26 cellular contexts compared by ENCODE assay signal in genomic region chr6:168284187-168284586, GRCh38. TPM values are rescaled to one million over a fixed set of nuclear protein-coding genes. Genes with fewer than 3 reads are reported as not detected.
"Had no signal": no experiment of that assay in that cellular context is flagged by ENCODE, and none has a peak within 500 bp of the region (broad histone marks: within the 10 kb centered on the region; RNA-seq: fewer than 3 reads in every experiment).

No MANE protein-coding gene starts in this region.

- H3K4me3 Mint-ChIP-seq: activated CD4-positive, alpha-beta T cell treated with anti-CD3 and anti-CD28 coated beads, Interleukin-2, amount 10 ng/mL, durations not matched to agents 7 days and 5 days; activated CD8-positive, alpha-beta memory T cell treated with anti-CD3 and anti-CD28 coated beads, Interleukin-2, amount 10 ng/mL, durations not matched to agents 7 days and 5 days; activated CD8-positive, alpha-beta T cell treated with anti-CD3 and anti-CD28 coated beads for 36 hours; brain; dendritic cell treated with granulocyte-macrophage colony-stimulating factor and Interleukin-4, amounts not matched to agents 40 ng/mL and 50 ng/mL, for 4 days; stimulated activated naive CD8-positive, alpha-beta T cell treated with anti-CD3 and anti-CD28 coated beads, Interleukin-15, Interleukin-2, amounts not matched to agents 100 ng/mL and 50 ng/mL, for 24 hours had no signal

- H3K9me3 ChIP-seq: mucosa of descending colon, thyroid gland had no signal

- H3K4me3 ChIP-seq: hepatocyte, mucosa of descending colon, thyroid gland had no signal

- H3K4me2 ChIP-seq: hepatocyte had no signal

- H2AFZ ChIP-seq: hepatocyte had no signal

- H3K27me3 Mint-ChIP-seq: activated CD4-positive, alpha-beta T cell treated with anti-CD3 and anti-CD28 coated beads, Interleukin-2, amount 10 ng/mL, durations not matched to agents 7 days and 5 days; dendritic cell treated with granulocyte-macrophage colony-stimulating factor and Interleukin-4, amounts not matched to agents 40 ng/mL and 50 ng/mL, for 4 days had no signal

- DNase-seq: activated CD4-positive, alpha-beta T cell treated with anti-CD3 and anti-CD28 coated beads, Interleukin-2, amount 10 ng/mL, durations not matched to agents 7 days and 5 days; activated CD8-positive, alpha-beta memory T cell treated with anti-CD3 and anti-CD28 coated beads, Interleukin-2, amount 10 ng/mL, durations not matched to agents 7 days and 5 days; activated CD8-positive, alpha-beta T cell treated with anti-CD3 and anti-CD28 coated beads for 36 hours; activated effector memory CD4-positive, alpha-beta T cell treated with anti-CD3 and anti-CD28 coated beads, Interleukin-2, amount 50 U/mL, for 16 hours; activated naive CD4-positive, alpha-beta T cell treated with anti-CD3 and anti-CD28 coated beads, Interleukin-2, amount 50 U/mL, for 16 hours; activated T-cell treated with anti-CD3 and anti-CD28 coated beads for 4 hours; aorta; caudate nucleus; effector CD8-positive, alpha-beta T cell; erythroblast; glutamatergic neuron; left colon; mesenchymal stem cell; mucosa of descending colon; occipital lobe; retina; stimulated activated CD4-positive, alpha-beta T cell treated with anti-CD3 and anti-CD28 coated beads, Interleukin-12 subunit alpha, Interleukin-12 subunit beta, amount 100 ng/mL, for 4 hours; stimulated activated CD4-positive, alpha-beta T cell treated with anti-CD3 and anti-CD28 coated beads, Interleukin-4, amount 100 ng/mL, for 4 hours; substantia nigra; thyroid gland had no signal

- H3K27ac Mint-ChIP-seq: activated CD4-positive, alpha-beta T cell treated with anti-CD3 and anti-CD28 coated beads, Interleukin-2, amount 10 ng/mL, durations not matched to agents 7 days and 5 days; activated CD8-positive, alpha-beta memory T cell treated with anti-CD3 and anti-CD28 coated beads, Interleukin-2, amount 10 ng/mL, durations not matched to agents 7 days and 5 days; activated CD8-positive, alpha-beta T cell treated with anti-CD3 and anti-CD28 coated beads for 36 hours; dendritic cell treated with granulocyte-macrophage colony-stimulating factor and Interleukin-4, amounts not matched to agents 40 ng/mL and 50 ng/mL, for 4 days; stimulated activated naive CD8-positive, alpha-beta T cell treated with anti-CD3 and anti-CD28 coated beads, Interleukin-15, Interleukin-2, amounts not matched to agents 100 ng/mL and 50 ng/mL, for 24 hours had no signal

- H3K9me3 Mint-ChIP-seq: activated CD4-positive, alpha-beta T cell treated with anti-CD3 and anti-CD28 coated beads, Interleukin-2, amount 10 ng/mL, durations not matched to agents 7 days and 5 days; dendritic cell treated with granulocyte-macrophage colony-stimulating factor and Interleukin-4, amounts not matched to agents 40 ng/mL and 50 ng/mL, for 4 days had no signal

- FAIRE-seq: frontal cortex, urothelium cell line had no signal

- ATAC-seq: activated CD8-positive, alpha-beta memory T cell treated with anti-CD3 and anti-CD28 coated beads, Interleukin-2, amount 10 ng/mL, durations not matched to agents 7 days and 5 days; activated CD8-positive, alpha-beta T cell treated with anti-CD3 and anti-CD28 coated beads for 36 hours; left colon; mucosa of descending colon had no signal

- H3K27me3 ChIP-seq: hepatocyte, thyroid gland had no signal

- H3K79me2 ChIP-seq: hepatocyte had no signal

- H3K36me3 Mint-ChIP-seq: activated CD8-positive, alpha-beta memory T cell treated with anti-CD3 and anti-CD28 coated beads, Interleukin-2, amount 10 ng/mL, durations not matched to agents 7 days and 5 days; brain had no signal

- H3K36me3 ChIP-seq: thyroid gland had no signal

- H3K27ac ChIP-seq: hepatocyte, thyroid gland had no signal

- H3K4me1 ChIP-seq: thyroid gland had no signal

RNA-seq across cellular contexts. Expression of gene DACT2, which starts 35.4 kb away (rescaled TPM):
- total RNA-seq: activated CD8-positive, alpha-beta T cell treated with anti-CD3 and anti-CD28 coated beads for 36 hours had no signal
